12 cellular contexts compared by ENCODE assay signal in genomic region chr5:61342066-61342465, GRCh38. TPM values are rescaled to one million over a fixed set of nuclear protein-coding genes. Genes with fewer than 3 reads are reported as not detected.
DNase-seq lines count a peak whose midpoint lies in the region; ATAC-seq, FAIRE-seq and TF ChIP-seq lines count a peak whose summit lies in the region.
"Had no signal": no experiment of that assay in that cellular context is flagged by ENCODE, and none has a peak within 500 bp of the region (broad histone marks: within the 10 kb centered on the region; RNA-seq: fewer than 3 reads in every experiment).

No MANE protein-coding gene starts in this region.

- FAIRE-seq in GM12878 (lab: Jason Lieb, UNC) (no peak), D721Med (lab: Jason Lieb, UNC) (no peak)

- peak; percentile 32 for ATAC-seq in GM12878
- no peak for ATAC-seq in GM18907 (IDR thresholded peaks at IDR 0.05; ENCODE audit: unreplicated experiment)

- no peak overlapping the region for H2AFZ ChIP-seq in GM12878 (ENCODE audit: control insufficient read depth, low read depth, low read length)

- RAD21 ChIA-PET in GM12878 (lab: Charles Lee; ENCODE audit: unreplicated experiment) = no interaction called here

- CTCF ChIA-PET in GM12878 (lab: Yijun Ruan, JAX) = no interaction called here

- H3K4me3 ChIP-seq in GM12878 = no peak overlapping the region
- H3K4me3 ChIP-seq: SJCRH30 had no signal

- no peak for TF ChIP-seq RAD21 in GM12878 (IDR thresholded peaks at IDR 0.05; ENCODE audit: insufficient read depth, low read depth, low read length)

- no peaks in the 10 kb centered on the region for H3K79me2 ChIP-seq in GM12878 (ENCODE audit: control insufficient read depth, insufficient read depth, low read length)

- intact Hi-C loops in GM12878 (cut with micrococcal nuclease; ENCODE audit: unreplicated experiment) = no loop called here

- H4K20me1 ChIP-seq in GM12878 (ENCODE audit: control insufficient read depth, insufficient read depth) = no peaks in the 10 kb centered on the region; the same call in 1 of the 2 replicates

- H3K9me3 ChIP-seq in GM12878 (replicated peaks; ENCODE audit: control insufficient read depth, insufficient read depth, low read length) = no peaks in the 10 kb centered on the region
- H3K9me3 ChIP-seq: SJCRH30 had no signal

- no peaks in the 10 kb centered on the region for H3K27me3 ChIP-seq in GM12878 (replicated peaks in 1 of 2; ENCODE audit: control insufficient read depth in 2 of 2, insufficient read depth in 2 of 2, low read length in 1 of 2)
- H3K27me3 ChIP-seq: SJCRH30 had no signal

- peak; percentile 86 for DNase-seq in ELR (ENCODE audit: low read depth)
- DNase-seq in NCI-H69 (lab: John Stamatoyannopoulos, UW) = peak; percentile 8
- no peak for DNase-seq in GM12878 (ENCODE audit: low read depth, low spot score)
- peak; percentile 58 for DNase-seq in myocyte (ENCODE audit: low read depth)
- no peak for DNase-seq in D721Med (ENCODE audit: insufficient read length, low spot score)
- no peak for DNase-seq in GDM1 (lab: John Stamatoyannopoulos, UW)
- DNase-seq: activated CD8-positive, alpha-beta memory T cell treated with anti-CD3 and anti-CD28 coated beads for 24 hours; amniotic stem cell; DMS53; nephron progenitor cell; SJCRH30 had no signal

- H3K36me3 ChIP-seq in GM12878 (ENCODE audit: control insufficient read depth in 2 of 2, insufficient read depth in 2 of 2, low read length in 1 of 2) = no peaks in the 10 kb centered on the region

- no TSS peak for BruUV-seq in GM12878 (replicated peaks; lab: Mats Ljungman, UMichigan)

- SMC1A ChIA-PET in GM12878 (lab: Charles Lee; ENCODE audit: uncharacterized antibody, unreplicated experiment) = interaction anchor here (1.2 to 1.7 kb wide), 2 partner anchors 11 to 63 kb away, joined by 3 read pairs; no protein-coding TSS in a partner anchor

- no peaks in the 10 kb centered on the region for H3K4me1 ChIP-seq in GM12878 (ENCODE audit: control insufficient read depth, insufficient read depth, low read length)

- no peak overlapping the region for H3K9ac ChIP-seq in GM12878 (ENCODE audit: control insufficient read depth, insufficient read depth, low read length)

- H3K4me2 ChIP-seq in GM12878 (ENCODE audit: control insufficient read depth, insufficient read depth) = no peak overlapping the region

- no peak for TF ChIP-seq EP300 in GM12878 (IDR thresholded peaks at IDR 0.05; ENCODE audit: borderline replicate concordance in 1 of 2, control insufficient read depth in 1 of 2, low read depth in 2 of 2, low read length in 2 of 2)

- in situ Hi-C loops in GM12878 (cut with MboI) = no loop called here

- POLR2A ChIA-PET in GM12878 (lab: Charles Lee) = interaction anchor here (0.7 kb wide), 1 partner anchor 1020 kb away, joined by 4 read pairs; no protein-coding TSS in a partner anchor

- TF ChIP-seq CTCF in GM12878 (IDR thresholded peaks at IDR 0.05 in 2 of 3, conservative IDR thresholded peaks at IDR 0.05 in 1 of 3; ENCODE audit: control insufficient read depth in 2 of 3, extremely low read depth in 1 of 3, insufficient read depth in 1 of 3, low read depth in 3 of 3, low read length in 3 of 3) (no peak), D721Med (IDR thresholded peaks at IDR 0.05; ENCODE audit: insufficient read depth, missing control alignments) (no peak)

- TF ChIP-seq POLR2A in GM12878 (IDR thresholded peaks at IDR 0.05; ENCODE audit: low read depth, low read length) = no peak

- no peak overlapping the region for H3K27ac ChIP-seq in GM12878 (ENCODE audit: control insufficient read depth, insufficient read depth)
- H3K27ac ChIP-seq: SJCRH30 had no signal

- WGBS in GM12878 (ENCODE audit: insufficient coverage, insufficient replicate concordance, low lambda C conversion rate, missing lambda C conversion rate) = 37% methylated on average over 4 of the region's 4 CpGs

TF ChIP-seq in GM12878, 131 proteins besides CTCF, POLR2A, EP300 and RAD21:
- no peak for TF ChIP-seq SREBF1 (IDR thresholded peaks at IDR 0.05; ENCODE audit: low read length)
- no peak for TF ChIP-seq MTA3 (IDR thresholded peaks at IDR 0.05; ENCODE audit: borderline replicate concordance, low read length)
- TF ChIP-seq, protein P1, sequence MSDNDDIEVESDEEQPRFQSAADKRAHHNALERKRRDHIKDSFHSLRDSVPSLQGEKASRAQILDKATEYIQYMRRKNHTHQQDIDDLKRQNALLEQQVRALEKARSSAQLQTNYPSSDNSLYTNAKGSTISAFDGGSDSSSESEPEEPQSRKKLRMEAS (IDR thresholded peaks at IDR 0.05; ENCODE audit: low read depth, low read length) = no peak
- TF ChIP-seq BCL11A (IDR thresholded peaks at IDR 0.05; ENCODE audit: low read depth, low read length) = no peak
- no peak for TF ChIP-seq MEF2A (IDR thresholded peaks at IDR 0.05; ENCODE audit: insufficient read depth, low read depth, low read length)
- no peak for TF ChIP-seq USF1 (IDR thresholded peaks at IDR 0.05; ENCODE audit: borderline replicate concordance, extremely low read length, insufficient read depth, low read depth, low read length)
- no peak for TF ChIP-seq REST (IDR thresholded peaks at IDR 0.05; ENCODE audit: low read depth, low read length)
TF ChIP-seq in GM12878: peak in this region for 0.

RNA-seq across cellular contexts. Expression of gene ZSWIM6, which starts 10.0 kb away (rescaled TPM):
- total RNA-seq in GM12878 (2013; cell fraction: nucleolus; rRNA removed) = 16.7 and 17.8 TPM in 2 replicates
- total RNA-seq in GM12878 (2014; rRNA removed) (2.7 and 3.0 TPM in 2 replicates), GM12878 (2014; rRNA removed; fragmentation: Illumina TruSeq; extraction: Trizol) (3.8 and 4.1 TPM in 2 replicates), GM12878 (2021) (5.9 and 6.2 TPM in 2 replicates), myocyte (8.7 and 9.7 TPM in 2 replicates)
- polyA plus RNA-seq in GM12878 (2011; ENCODE audit: low read depth) = 0.63 TPM
- polyA plus RNA-seq in GM12878 (2011; rRNA removed) (5.7 and 6.1 TPM in 2 replicates), GM12878 (2014; fragmentation: Illumina TruSeq; extraction: Trizol) (5.3 and 6.2 TPM in 2 replicates), GM12878 (2014; fragmentation: Nextera tagmentation; extraction: Ambion mirVana) (1 to 10 TPM; 1.5 to 2.1 TPM), GM12878 (2014; rRNA removed) (4.7 TPM in 2 replicates), GM12878 (2016; fragmentation: Nextera tagmentation; extraction: Ambion mirVana) (under 1 TPM; 0.53 to 0.59 TPM)
- polyA plus RNA-seq in GM12878 (2011; cell fraction: cytosol; rRNA removed) = 4.9 and 5.2 TPM in 2 replicates
- 8.4 and 11.4 TPM in 2 replicates for polyA plus RNA-seq in GM12878 (2011; cell fraction: nucleus; rRNA removed)
- polyA plus RNA-seq in GM12878 (2012) = 0.60 and 0.86 TPM in 2 replicates
- 12.2 and 13.0 TPM in 2 replicates for polyA minus RNA-seq in GM12878 (2011; rRNA and poly(A)+ RNA removed)
- polyA minus RNA-seq in GM12878 (2011; cell fraction: cytosol; rRNA and poly(A)+ RNA removed) = 3.7 and 4.1 TPM in 2 replicates
- 7.5 and 10.0 TPM in 2 replicates for polyA minus RNA-seq in GM12878 (2011; cell fraction: nucleus; rRNA and poly(A)+ RNA removed)
- 11.5 TPM for polyA plus RNA-seq in myocyte (2012)

Comparison
In these comparisons a context has a peak if more than half of its experiments do, and no peak if none do; other contexts are left out.
1. DNase-seq: peak in ELR (single experiment), NCI-H69 (single experiment) and myocyte (single experiment); none in GM12878 (single experiment), D721Med (single experiment) and GDM1 (single experiment).